8 cellular contexts compared by ENCODE assay signal in the genomic region with DNA sequence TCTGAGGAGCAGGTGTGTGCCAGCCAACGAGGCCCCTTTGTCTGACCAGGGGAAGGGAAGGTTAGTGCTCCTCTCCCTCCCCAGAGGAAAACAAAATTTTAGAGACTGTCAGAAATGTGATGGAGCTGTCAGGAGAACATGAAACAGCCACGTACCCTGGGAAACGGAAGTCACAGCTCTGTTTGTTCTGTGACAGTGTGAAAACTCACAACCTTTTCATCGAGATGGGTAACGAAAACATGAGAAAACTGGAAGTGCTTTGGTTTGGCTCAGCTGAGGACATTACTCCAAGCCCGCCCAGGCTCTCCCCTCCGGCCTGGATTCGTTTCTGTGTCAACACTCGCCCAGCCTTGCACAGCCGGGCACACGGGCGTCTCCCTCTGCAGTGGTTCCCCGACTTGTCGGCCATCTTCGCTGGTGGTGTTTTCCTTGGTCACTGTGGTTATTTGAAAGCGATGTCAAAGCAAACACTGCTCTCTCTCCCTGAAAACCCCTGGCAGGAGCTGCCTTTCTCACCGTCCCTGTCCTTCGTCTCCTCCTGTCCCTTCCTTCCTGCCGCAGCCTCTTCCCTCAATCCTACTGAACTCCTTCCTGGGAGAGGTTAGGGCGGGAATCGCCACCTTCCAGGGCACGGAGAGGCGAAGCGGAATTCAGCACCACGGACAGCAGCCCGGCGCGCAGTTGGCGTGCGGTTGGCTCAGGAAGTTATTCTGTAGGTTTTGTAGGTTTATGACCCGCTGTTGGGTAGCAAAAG. TPM values are rescaled to one million over a fixed set of nuclear protein-coding genes. Genes with fewer than 3 reads are reported as not detected.
DNase-seq lines count a peak whose midpoint lies in the region; ATAC-seq and TF ChIP-seq lines count a peak whose summit lies in the region.

No MANE protein-coding gene starts in this region.

- ATAC-seq in naive thymus-derived CD8-positive, alpha-beta T cell: peak; percentile 72 to 81
- ATAC-seq in HG02852 (IDR thresholded peaks at IDR 0.05; ENCODE audit: unreplicated experiment) (no peak), HG03280 (IDR thresholded peaks at IDR 0.05; ENCODE audit: unreplicated experiment) (no peak)

- no peaks in the 10 kb centered on the region for H3K36me3 ChIP-seq in uterus

- intact Hi-C loops in uterus (cut with DNase I; ENCODE audit: low total_unique reads): no loop called here

- POLR2A ChIA-PET in naive thymus-derived CD8-positive, alpha-beta T cell (lab: Charles Lee): no interaction called here

- no peaks in the 10 kb centered on the region for H3K36me3 Mint-ChIP-seq in activated naive CD8-positive, alpha-beta T cell
- no peaks in the 10 kb centered on the region for H3K36me3 Mint-ChIP-seq in naive thymus-derived CD8-positive, alpha-beta T cell

- H3K9me3 ChIP-seq in uterus: no peaks in the 10 kb centered on the region

- no peaks in the 10 kb centered on the region for H3K4me1 ChIP-seq in uterus

- no peak for TF ChIP-seq CTCF in uterus (IDR thresholded peaks at IDR 0.05)

- H3K27me3 ChIP-seq in uterus: peaks cover 0 to 3% of the 10 kb centered on the region in 2 donors

- no peaks in the 10 kb centered on the region for H3K9me3 Mint-ChIP-seq in activated naive CD8-positive, alpha-beta T cell (ENCODE audit: low read depth)
- peaks cover 0 to 14% (median 0%) of the 10 kb centered on the region in 9 donors for H3K9me3 Mint-ChIP-seq in naive thymus-derived CD8-positive, alpha-beta T cell

- H3K4me1 Mint-ChIP-seq in activated naive CD8-positive, alpha-beta T cell (ENCODE audit: low read depth): peaks cover 12% of the 10 kb centered on the region
- H3K4me1 Mint-ChIP-seq in naive thymus-derived CD8-positive, alpha-beta T cell: peaks cover 7 to 26% (median 15%) of the 10 kb centered on the region in 4 donors

- no peak overlapping the region for H3K4me3 ChIP-seq in uterus

- H3K27ac ChIP-seq in uterus: no peak overlapping the region

- H3K4me3 Mint-ChIP-seq in activated naive CD8-positive, alpha-beta T cell: no peak overlapping the region
- H3K4me3 Mint-ChIP-seq in naive thymus-derived CD8-positive, alpha-beta T cell: peak overlapping the region in 7 of 10 donors; percentile 18 to 85 (median 62)

- TF ChIP-seq POLR2A in uterus (IDR thresholded peaks at IDR 0.05): no peak

- H3K27ac Mint-ChIP-seq in activated naive CD8-positive, alpha-beta T cell: peak overlapping the region; percentile 50
- H3K27ac Mint-ChIP-seq in naive thymus-derived CD8-positive, alpha-beta T cell: peak overlapping the region in 4 of 10 donors; percentile 36 to 62 (median 43)

- H3K27me3 Mint-ChIP-seq in activated naive CD8-positive, alpha-beta T cell: peaks cover 15% of the 10 kb centered on the region
- H3K27me3 Mint-ChIP-seq in naive thymus-derived CD8-positive, alpha-beta T cell: peaks cover 25 to 55% (median 44%) of the 10 kb centered on the region in 5 donors

- DNase-seq in AG20443 (ENCODE audit: low spot score): peak; percentile 67
- DNase-seq in naive thymus-derived CD8-positive, alpha-beta T cell: peak; percentile 43 to 77 (median 70)
- no peak for DNase-seq in uterus
- DNase-seq in T1000 (lab: John Stamatoyannopoulos, UW): no peak

TF ChIP-seq in PFSK-1, 5 proteins besides CTCF, POLR2A, EP300 and RAD21:
- no peak for TF ChIP-seq POLR2AphosphoS5 (IDR thresholded peaks at IDR 0.05; ENCODE audit: low read depth, low read length)
- TF ChIP-seq, protein P1, sequence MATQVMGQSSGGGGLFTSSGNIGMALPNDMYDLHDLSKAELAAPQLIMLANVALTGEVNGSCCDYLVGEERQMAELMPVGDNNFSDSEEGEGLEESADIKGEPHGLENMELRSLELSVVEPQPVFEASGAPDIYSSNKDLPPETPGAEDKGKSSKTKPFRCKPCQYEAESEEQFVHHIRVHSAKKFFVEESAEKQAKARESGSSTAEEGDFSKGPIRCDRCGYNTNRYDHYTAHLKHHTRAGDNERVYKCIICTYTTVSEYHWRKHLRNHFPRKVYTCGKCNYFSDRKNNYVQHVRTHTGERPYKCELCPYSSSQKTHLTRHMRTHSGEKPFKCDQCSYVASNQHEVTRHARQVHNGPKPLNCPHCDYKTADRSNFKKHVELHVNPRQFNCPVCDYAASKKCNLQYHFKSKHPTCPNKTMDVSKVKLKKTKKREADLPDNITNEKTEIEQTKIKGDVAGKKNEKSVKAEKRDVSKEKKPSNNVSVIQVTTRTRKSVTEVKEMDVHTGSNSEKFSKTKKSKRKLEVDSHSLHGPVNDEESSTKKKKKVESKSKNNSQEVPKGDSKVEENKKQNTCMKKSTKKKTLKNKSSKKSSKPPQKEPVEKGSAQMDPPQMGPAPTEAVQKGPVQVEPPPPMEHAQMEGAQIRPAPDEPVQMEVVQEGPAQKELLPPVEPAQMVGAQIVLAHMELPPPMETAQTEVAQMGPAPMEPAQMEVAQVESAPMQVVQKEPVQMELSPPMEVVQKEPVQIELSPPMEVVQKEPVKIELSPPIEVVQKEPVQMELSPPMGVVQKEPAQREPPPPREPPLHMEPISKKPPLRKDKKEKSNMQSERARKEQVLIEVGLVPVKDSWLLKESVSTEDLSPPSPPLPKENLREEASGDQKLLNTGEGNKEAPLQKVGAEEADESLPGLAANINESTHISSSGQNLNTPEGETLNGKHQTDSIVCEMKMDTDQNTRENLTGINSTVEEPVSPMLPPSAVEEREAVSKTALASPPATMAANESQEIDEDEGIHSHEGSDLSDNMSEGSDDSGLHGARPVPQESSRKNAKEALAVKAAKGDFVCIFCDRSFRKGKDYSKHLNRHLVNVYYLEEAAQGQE (IDR thresholded peaks at IDR 0.05; ENCODE audit: insufficient read depth in 1 of 2, low read depth in 2 of 2, low read length in 2 of 2): peak; percentile 98 to 100
- peak; percentile 76; the same call in 1 of the 2 replicates for TF ChIP-seq SIN3A (IDR thresholded peaks at IDR 0.05; ENCODE audit: borderline replicate concordance, insufficient read depth, low read length)
- no peak for TF ChIP-seq TAF1 (IDR thresholded peaks at IDR 0.05; ENCODE audit: borderline replicate concordance, insufficient read depth, low read length)
- TF ChIP-seq FOXP2 (optimal IDR thresholded peaks at IDR 0.05; ENCODE audit: borderline replicate concordance, extremely low read depth, extremely low read length, insufficient read depth): no peak

RNA-seq across cellular contexts. Expression of a gene that starts 12.9 kb away (rescaled TPM):
- polyA plus RNA-seq in PFSK-1 (2012; ENCODE audit: insufficient read length, low read depth): 128 TPM
- 10 to 100 TPM; 76.1 to 78.2 TPM for total RNA-seq in naive thymus-derived CD8-positive, alpha-beta T cell
- 100 to 1,000 TPM; 122 to 129 (median 128) TPM for polyA plus RNA-seq in naive thymus-derived CD8-positive, alpha-beta T cell
- 100 to 1,000 TPM in 1 of 4 donors, 10 to 100 TPM in 3; 24.5 to 125 (median 50.7) TPM for total RNA-seq in uterus

RNA-seq across cellular contexts. Expression of a gene that starts 25.1 kb away (rescaled TPM):
- polyA plus RNA-seq in PFSK-1 (2012; ENCODE audit: insufficient read length, low read depth): not detected
- total RNA-seq in naive thymus-derived CD8-positive, alpha-beta T cell: 10 to 100 TPM; 14.4 to 14.9 TPM
- polyA plus RNA-seq in naive thymus-derived CD8-positive, alpha-beta T cell: under 1 TPM; 0.04 to 0.33 (median 0.10) TPM
- total RNA-seq in uterus: under 1 TPM in 2 of 4 donors, not detected in 2; under 0.01 to 0.15 TPM

RNA-seq across cellular contexts. Expression of a gene that starts 25.1 kb away (rescaled TPM):
- 991 TPM for polyA plus RNA-seq in PFSK-1 (2012; ENCODE audit: insufficient read length, low read depth)
- total RNA-seq in naive thymus-derived CD8-positive, alpha-beta T cell: 100 to 1,000 TPM; 301 to 312 TPM
- polyA plus RNA-seq in naive thymus-derived CD8-positive, alpha-beta T cell: 100 to 1,000 TPM in 1 of 3 donors, 10 to 100 TPM in 2; 51.9 to 122 (median 61.0) TPM
- 100 to 1,000 TPM; 105 to 351 (median 293) TPM for total RNA-seq in uterus

RNA-seq across cellular contexts. Expression of a gene that starts 43.4 kb away (rescaled TPM):
- 57.0 TPM for polyA plus RNA-seq in PFSK-1 (2012; ENCODE audit: insufficient read length, low read depth)
- total RNA-seq in naive thymus-derived CD8-positive, alpha-beta T cell: 10 to 100 TPM; 41.8 to 47.8 TPM
- 10 to 100 TPM; 22.2 to 35.8 (median 25.9) TPM for polyA plus RNA-seq in naive thymus-derived CD8-positive, alpha-beta T cell
- 10 to 100 TPM in 3 of 4 donors, 1 to 10 TPM in 1; 6.9 to 23.3 (median 20.6) TPM for total RNA-seq in uterus

Comparison
In these comparisons a context has a peak if more than half of its experiments do, and no peak if none do; other contexts are left out.
1. DNase-seq: peak in AG20443 (single experiment) and naive thymus-derived CD8-positive, alpha-beta T cell (10 of 10); none in uterus (0 of 2) and T1000 (single experiment).
2. ATAC-seq: peak in naive thymus-derived CD8-positive, alpha-beta T cell (2 of 2); none in HG02852 (single experiment) and HG03280 (single experiment).
3. RNA of a gene that starts 25.1 kb away (total RNA-seq): 14.4 to 14.9 TPM in naive thymus-derived CD8-positive, alpha-beta T cell; under 0.01 to 0.15 TPM in uterus; every median in the first group is over 10 times any median in the second.